15 cellular contexts compared by ENCODE assay signal in the genomic region with DNA sequence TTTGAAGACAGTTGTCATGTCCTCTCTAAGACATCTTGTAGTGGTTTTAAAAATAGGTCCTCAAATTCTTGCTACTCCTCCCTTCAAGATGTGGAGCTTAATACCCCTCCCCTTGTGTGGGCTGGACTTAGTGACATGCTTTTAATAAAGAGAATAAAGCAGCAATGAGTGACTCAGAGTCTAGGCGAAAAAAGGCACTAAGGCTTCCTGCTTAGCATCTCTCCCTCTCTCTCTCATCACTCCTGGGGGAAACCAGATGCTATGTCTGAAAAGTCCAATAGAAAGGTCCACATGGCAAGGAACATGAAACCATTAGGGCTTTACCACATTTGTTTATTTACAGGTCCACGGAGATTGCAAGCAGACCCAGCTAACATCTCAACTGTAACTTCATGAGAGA.
"Had no signal": no experiment of that assay in that cellular context is flagged by ENCODE, and none has a peak within 500 bp of the region (broad histone marks: within the 10 kb centered on the region; RNA-seq: fewer than 3 reads in every experiment).

No MANE protein-coding gene starts in this region.

- H3K4me1 ChIP-seq: prostate gland, sigmoid colon had no signal

- H3K9me3 ChIP-seq: prostate gland, sigmoid colon had no signal

- H3K9me3 Mint-ChIP-seq: activated naive CD8-positive, alpha-beta T cell treated with anti-CD3 and anti-CD28 coated beads, Interleukin-2, amount 10 ng/mL, durations not matched to agents 7 days and 5 days; activated T-cell treated with anti-CD3 and anti-CD28 coated beads, Interleukin-2, amount 50 U/mL, for 4 hours; nephron progenitor cell had no signal

- H3K27ac ChIP-seq: prostate gland, sigmoid colon had no signal

- H3K4me3 ChIP-seq: prostate gland, sigmoid colon had no signal

- DNase-seq: activated CD4-positive, alpha-beta T cell treated with anti-CD3 and anti-CD28 coated beads for 1 hour; activated CD4-positive, alpha-beta T cell treated with anti-CD3 and anti-CD28 coated beads, Interleukin-2, amount 50 U/mL, for 48 hours; activated gamma-delta T cell; activated naive CD8-positive, alpha-beta T cell treated with anti-CD3 and anti-CD28 coated beads, Interleukin-2, amount 10 ng/mL, durations not matched to agents 7 days and 5 days; activated T-cell treated with anti-CD3 and anti-CD28 coated beads, Interleukin-2, amount 50 U/mL, for 4 hours; aorta; foreskin melanocyte; mesendoderm; nephron progenitor cell; sigmoid colon; stimulated activated CD4-positive, alpha-beta T cell treated with anti-CD3 and anti-CD28 coated beads, Interleukin-2, amount 100 ng/mL, for 48 hours; stimulated activated naive CD4-positive, alpha-beta T cell treated with Interleukin-2 at 50 U/mL for 16 hours; trophoblast cell had no signal

- H3K4me3 Mint-ChIP-seq: activated naive CD8-positive, alpha-beta T cell treated with anti-CD3 and anti-CD28 coated beads, Interleukin-2, amount 10 ng/mL, durations not matched to agents 7 days and 5 days; activated T-cell treated with anti-CD3 and anti-CD28 coated beads, Interleukin-2, amount 50 U/mL, for 4 hours; nephron progenitor cell had no signal

- H3K27me3 ChIP-seq: sigmoid colon had no signal

- H3K27me3 Mint-ChIP-seq: activated naive CD8-positive, alpha-beta T cell treated with anti-CD3 and anti-CD28 coated beads, Interleukin-2, amount 10 ng/mL, durations not matched to agents 7 days and 5 days had no signal

- H3K36me3 ChIP-seq: prostate gland had no signal

- H3K27ac Mint-ChIP-seq: activated naive CD8-positive, alpha-beta T cell treated with anti-CD3 and anti-CD28 coated beads, Interleukin-2, amount 10 ng/mL, durations not matched to agents 7 days and 5 days; nephron progenitor cell had no signal

- ATAC-seq: activated T-cell treated with anti-CD3 and anti-CD28 coated beads, Interleukin-2, amount 50 U/mL, for 4 hours; esophagus mucosa had no signal

- H3K4me1 Mint-ChIP-seq: activated naive CD8-positive, alpha-beta T cell treated with anti-CD3 and anti-CD28 coated beads, Interleukin-2, amount 10 ng/mL, durations not matched to agents 7 days and 5 days; nephron progenitor cell had no signal
